ENCODE assay signal across 14 cellular contexts in genomic region chr7:92603089-92603445, GRCh38. TPM values are rescaled to one million over a fixed set of nuclear protein-coding genes. Genes with fewer than 3 reads are reported as not detected.
A peak's percentile ranks its signal among the peaks of the same experiment; 100 is the strongest.
DNase-seq lines count a peak whose midpoint lies in the region; ATAC-seq, FAIRE-seq and TF ChIP-seq lines count a peak whose summit lies in the region.
"Had no signal": no experiment of that assay in that cellular context is flagged by ENCODE, and none has a peak within 500 bp of the region (broad histone marks: within the 10 kb centered on the region; RNA-seq: fewer than 3 reads in every experiment).

No MANE protein-coding gene starts in this region.

- TF ChIP-seq RAD21 in K562 (CRISPR knock-in tag; conservative IDR thresholded peaks at IDR 0.05 in 1 of 2, IDR thresholded peaks at IDR 0.05 in 1 of 2): no peak

- H3K9me3 ChIP-seq in left ventricle myocardium inferior (replicated peaks) (no peaks in the 10 kb centered on the region), K562 (replicated peaks; ENCODE audit: control insufficient read depth, insufficient read depth, low read depth, low read length) (no peaks in the 10 kb centered on the region)
- H3K9me3 ChIP-seq in naive thymus-derived CD4-positive, alpha-beta T cell (ENCODE audit: control insufficient read depth in 2 of 3, low read length in 3 of 3): no peaks in the 10 kb centered on the region
- H3K9me3 ChIP-seq in effector memory CD4-positive, alpha-beta T cell (ENCODE audit: control insufficient read depth, low read length): no peaks in the 10 kb centered on the region
- H3K9me3 ChIP-seq: BLaER1, Caco-2 had no signal

- 30% methylated on average over 1 of the region's 1 CpG for WGBS in K562 (ENCODE audit: insufficient coverage, low coverage, missing lambda C conversion rate)

- no peak for DNase-seq in left ventricle myocardium inferior
- no peak for DNase-seq in left ventricle myocardium superior
- DNase-seq in HEK293T (ENCODE audit: extremely low spot score): no peak
- no peak for DNase-seq in K562 (ENCODE audit: extremely low read depth in 1 of 4, low spot score in 3 of 4)
- no peak for DNase-seq in naive thymus-derived CD4-positive, alpha-beta T cell
- DNase-seq in effector memory CD4-positive, alpha-beta T cell: no peak
- no peak for DNase-seq in NCI-H1694 (lab: John Stamatoyannopoulos, UW)
- DNase-seq in activated T-helper 1 cell treated with anti-CD3 and anti-CD28 coated beads, Interleukin-12 subunit alpha, Interleukin-12 subunit beta, Interleukin-2, Interleukin-4 antibody, amounts not matched to agents 30 ng/mL and 10 ng/mL and 1 ng/mL, durations not matched to agents 14 hours and 24 hours and 36 hours (ENCODE audit: low spot score): no peak
- DNase-seq: AML-193; Caco-2; CD8-positive, alpha-beta memory T cell; GF-D8 had no signal

- FAIRE-seq in K562 (lab: Jason Lieb, UNC): no peak

- peaks cover 0 to 5% (median 0%) of the 10 kb centered on the region in 5 donors for H3K36me3 Mint-ChIP-seq in naive thymus-derived CD4-positive, alpha-beta T cell
- peaks cover 11% of the 10 kb centered on the region for H3K36me3 Mint-ChIP-seq in activated T-helper 1 cell treated with anti-CD3 and anti-CD28 coated beads, Interleukin-12 subunit alpha, Interleukin-12 subunit beta, Interleukin-2, Interleukin-4 antibody, amounts not matched to agents 30 ng/mL and 10 ng/mL and 1 ng/mL, durations not matched to agents 14 hours and 24 hours and 36 hours (ENCODE audit: low read depth)
- H3K36me3 Mint-ChIP-seq: CD8-positive, alpha-beta memory T cell had no signal

- H3K9me3 Mint-ChIP-seq in naive thymus-derived CD4-positive, alpha-beta T cell: no peaks in the 10 kb centered on the region
- H3K9me3 Mint-ChIP-seq in activated T-helper 1 cell treated with anti-CD3 and anti-CD28 coated beads, Interleukin-12 subunit alpha, Interleukin-12 subunit beta, Interleukin-2, Interleukin-4 antibody, amounts not matched to agents 30 ng/mL and 10 ng/mL and 1 ng/mL, durations not matched to agents 14 hours and 24 hours and 36 hours: no peaks in the 10 kb centered on the region
- H3K9me3 Mint-ChIP-seq: CD8-positive, alpha-beta memory T cell had no signal

- intact Hi-C loops in left ventricle myocardium inferior (cut with micrococcal nuclease) (no loop called here), left ventricle myocardium superior (cut with micrococcal nuclease) (no loop called here), K562 (cut with micrococcal nuclease) (no loop called here)
- intact Hi-C loops in naive thymus-derived CD4-positive, alpha-beta T cell (cut with micrococcal nuclease): no loop called here
- intact Hi-C loops in activated T-helper 1 cell treated with anti-CD3 and anti-CD28 coated beads, Interleukin-12 subunit alpha, Interleukin-12 subunit beta, Interleukin-2, Interleukin-4 antibody, amounts not matched to agents 30 ng/mL and 10 ng/mL and 1 ng/mL, durations not matched to agents 14 hours and 24 hours and 36 hours (cut with micrococcal nuclease): no loop called here

- no peak overlapping the region for H3K9ac ChIP-seq in K562 (ENCODE audit: insufficient read depth in 1 of 2, low read depth in 2 of 2, low read length in 2 of 2)
- H3K9ac ChIP-seq: BLaER1 had no signal

- no peak for ATAC-seq in left ventricle myocardium superior
- ATAC-seq in K562: peak; percentile 9; the same call in 2 of the 3 replicates
- peak; percentile 12 for ATAC-seq in naive thymus-derived CD4-positive, alpha-beta T cell

- H3K27ac ChIP-seq in left ventricle myocardium inferior (replicated peaks): peak overlapping the region; percentile 15
- H3K27ac ChIP-seq in K562 (ENCODE audit: extremely low read depth, low read depth, low read length): no peak overlapping the region
- H3K27ac ChIP-seq in naive thymus-derived CD4-positive, alpha-beta T cell (ENCODE audit: low read depth, low read length): no peak overlapping the region
- H3K27ac ChIP-seq in effector memory CD4-positive, alpha-beta T cell (ENCODE audit: insufficient read depth, low read length, poor library complexity, severe bottlenecking): no peak overlapping the region
- H3K27ac ChIP-seq: BLaER1, HL-60 had no signal

- H3K4me1 ChIP-seq in left ventricle myocardium inferior: peaks cover 21% of the 10 kb centered on the region
- H3K4me1 ChIP-seq in K562 (replicated peaks in 1 of 2; ENCODE audit: control insufficient read depth in 2 of 2, insufficient read depth in 2 of 2, low read length in 2 of 2): no peaks in the 10 kb centered on the region
- no peaks in the 10 kb centered on the region for H3K4me1 ChIP-seq in naive thymus-derived CD4-positive, alpha-beta T cell (ENCODE audit: control insufficient read depth in 2 of 2, insufficient read depth in 2 of 2, low read length in 2 of 2)
- H3K4me1 ChIP-seq in effector memory CD4-positive, alpha-beta T cell (ENCODE audit: control insufficient read depth, insufficient read depth, low read length, poor library complexity, severe bottlenecking): no peaks in the 10 kb centered on the region
- H3K4me1 ChIP-seq: BLaER1, Caco-2 had no signal

- no peak overlapping the region for H3K4me3 ChIP-seq in left ventricle myocardium inferior
- no peak overlapping the region for H3K4me3 ChIP-seq in K562
- no peak overlapping the region for H3K4me3 ChIP-seq in naive thymus-derived CD4-positive, alpha-beta T cell (ENCODE audit: low read length)
- no peak overlapping the region for H3K4me3 ChIP-seq in effector memory CD4-positive, alpha-beta T cell (ENCODE audit: insufficient read depth, low read depth, low read length, poor library complexity, severe bottlenecking)
- H3K4me3 ChIP-seq: BLaER1 had no signal

- no peak overlapping the region for H2AFZ ChIP-seq in K562 (ENCODE audit: low read depth, low read length)

- H3K4me3 Mint-ChIP-seq in naive thymus-derived CD4-positive, alpha-beta T cell: no peak overlapping the region
- no peak overlapping the region for H3K4me3 Mint-ChIP-seq in activated T-helper 1 cell treated with anti-CD3 and anti-CD28 coated beads, Interleukin-12 subunit alpha, Interleukin-12 subunit beta, Interleukin-2, Interleukin-4 antibody, amounts not matched to agents 30 ng/mL and 10 ng/mL and 1 ng/mL, durations not matched to agents 14 hours and 24 hours and 36 hours
- H3K4me3 Mint-ChIP-seq: CD8-positive, alpha-beta memory T cell had no signal

- H3K4me2 ChIP-seq in K562 (ENCODE audit: insufficient read depth, low read length): no peak overlapping the region
- H3K4me2 ChIP-seq: BLaER1 had no signal

- no peaks in the 10 kb centered on the region for H3K79me2 ChIP-seq in K562 (ENCODE audit: control insufficient read depth, insufficient read depth, low read length)

- TF ChIP-seq EP300 in K562 (IDR thresholded peaks at IDR 0.05; ENCODE audit: low read length): no peak

- H3K27ac Mint-ChIP-seq in naive thymus-derived CD4-positive, alpha-beta T cell: peak overlapping the region in 1 of 9 donors; percentile 41
- no peak overlapping the region for H3K27ac Mint-ChIP-seq in activated T-helper 1 cell treated with anti-CD3 and anti-CD28 coated beads, Interleukin-12 subunit alpha, Interleukin-12 subunit beta, Interleukin-2, Interleukin-4 antibody, amounts not matched to agents 30 ng/mL and 10 ng/mL and 1 ng/mL, durations not matched to agents 14 hours and 24 hours and 36 hours

- H3K36me3 ChIP-seq in left ventricle myocardium inferior: no peaks in the 10 kb centered on the region
- 0 out of 3 replicates have a peak, but pooled peaks cover 2% of the 10 kb centered on the region for H3K36me3 ChIP-seq in K562 (ENCODE audit: control insufficient read depth, insufficient read depth, low read length)
- H3K36me3 ChIP-seq in naive thymus-derived CD4-positive, alpha-beta T cell (ENCODE audit: control insufficient read depth in 2 of 3, insufficient read depth in 3 of 3, low read length in 3 of 3): no peaks in the 10 kb centered on the region
- H3K36me3 ChIP-seq in effector memory CD4-positive, alpha-beta T cell (ENCODE audit: control insufficient read depth, insufficient read depth, low read length): peaks cover 5% of the 10 kb centered on the region
- H3K36me3 ChIP-seq: BLaER1 had no signal

- TF ChIP-seq POLR2A in K562 (conservative IDR thresholded peaks at IDR 0.05): no peak

- BruUV-seq in K562 (replicated peaks; lab: Mats Ljungman, UMichigan): no TSS peak

- in situ Hi-C loops in K562 (cut with MboI): no loop called here

- H3K27me3 Mint-ChIP-seq in naive thymus-derived CD4-positive, alpha-beta T cell: no peaks in the 10 kb centered on the region
- H3K27me3 Mint-ChIP-seq in activated T-helper 1 cell treated with anti-CD3 and anti-CD28 coated beads, Interleukin-12 subunit alpha, Interleukin-12 subunit beta, Interleukin-2, Interleukin-4 antibody, amounts not matched to agents 30 ng/mL and 10 ng/mL and 1 ng/mL, durations not matched to agents 14 hours and 24 hours and 36 hours (ENCODE audit: insufficient read depth): no peaks in the 10 kb centered on the region

- H3K27me3 ChIP-seq in left ventricle myocardium inferior (ENCODE audit: low read depth) (no peaks in the 10 kb centered on the region), K562 (ENCODE audit: control insufficient read depth in 2 of 2, insufficient read depth in 2 of 2, low read length in 2 of 2) (0 out of 5 replicates have a peak, but pooled peaks cover 0 to 4% of the 10 kb centered on the region in 2 experiments)
- no peaks in the 10 kb centered on the region for H3K27me3 ChIP-seq in naive thymus-derived CD4-positive, alpha-beta T cell (ENCODE audit: control insufficient read depth in 2 of 2, insufficient read depth in 2 of 2, low read length in 2 of 2)
- no peaks in the 10 kb centered on the region for H3K27me3 ChIP-seq in effector memory CD4-positive, alpha-beta T cell (replicated peaks; ENCODE audit: control insufficient read depth, insufficient read depth, low read length, poor library complexity, severe bottlenecking)
- H3K27me3 ChIP-seq: BLaER1 had no signal

- TF ChIP-seq CTCF in left ventricle myocardium inferior (IDR thresholded peaks at IDR 0.05; ENCODE audit: borderline replicate concordance) (no peak), K562 (IDR thresholded peaks at IDR 0.05 in 2 of 3, conservative IDR thresholded peaks at IDR 0.05 in 1 of 3; ENCODE audit: insufficient read depth in 2 of 3, low read depth in 1 of 3, low read length in 3 of 3) (no peak)

- no peaks in the 10 kb centered on the region for H3K9me1 ChIP-seq in K562 (ENCODE audit: control insufficient read depth, insufficient read depth, low read length)

- CTCF ChIA-PET in HEK293T (lab: Yijun Ruan, JAX): interaction anchor here (0.6 kb wide), 1 partner anchor 1536 kb away, joined by 3 read pairs; no protein-coding TSS in a partner anchor
- CTCF ChIA-PET in K562 (lab: Yijun Ruan, JAX; ENCODE audit: low intra/inter-chr PET ratio): no interaction called here
- CTCF ChIA-PET in naive thymus-derived CD4-positive, alpha-beta T cell (lab: Charles Lee): interaction anchor here (1.1 kb wide), 1 partner anchor 10 kb away, joined by 4 read pairs; no protein-coding TSS in a partner anchor

- H3K4me1 Mint-ChIP-seq in naive thymus-derived CD4-positive, alpha-beta T cell: peaks cover 0 to 2% (median 0%) of the 10 kb centered on the region in 7 donors
- peaks cover 2% of the 10 kb centered on the region for H3K4me1 Mint-ChIP-seq in activated T-helper 1 cell treated with anti-CD3 and anti-CD28 coated beads, Interleukin-12 subunit alpha, Interleukin-12 subunit beta, Interleukin-2, Interleukin-4 antibody, amounts not matched to agents 30 ng/mL and 10 ng/mL and 1 ng/mL, durations not matched to agents 14 hours and 24 hours and 36 hours (ENCODE audit: low read depth)
- H3K4me1 Mint-ChIP-seq: CD8-positive, alpha-beta memory T cell had no signal

- H4K20me1 ChIP-seq in K562 (replicated peaks; ENCODE audit: control insufficient read depth, insufficient read depth, low read length): no peaks in the 10 kb centered on the region
- H4K20me1 ChIP-seq: BLaER1 had no signal

- POLR2A ChIA-PET in HEK293T (lab: Yijun Ruan, JAX): no interaction called here
- POLR2A ChIA-PET in K562 (lab: Yijun Ruan, JAX): interaction anchor here (1.1 to 1.2 kb wide), 2 partner anchors 9 to 13 kb away, joined by 3 to 5 read pairs; partner anchors contain the start of gene FAM133B
- POLR2A ChIA-PET in naive thymus-derived CD4-positive, alpha-beta T cell (lab: Charles Lee): interaction anchor here (0.7 kb wide), 1 partner anchor 628 kb away, joined by 3 read pairs; no protein-coding TSS in a partner anchor

RNA-seq across cellular contexts. Expression of gene FAM133B, which starts 12.9 kb away (rescaled TPM):
- total RNA-seq in left ventricle myocardium inferior (13.6 TPM), left ventricle myocardium superior (14.8 TPM), K562 (2014; rRNA removed) (22.4 and 80.3 TPM in 2 replicates), K562 (2014; rRNA removed; fragmentation: Illumina TruSeq; extraction: Trizol) (58.4 and 67.4 TPM in 2 replicates), K562 (2015; rRNA removed; fragmentation: Illumina TruSeq; extraction: Trizol) (69.1 and 80.4 TPM in 2 replicates), K562 (2021) (29.0 and 30.7 TPM in 2 replicates)
- 21.5 and 103 TPM in 2 replicates for total RNA-seq in K562 (2011; cell fraction: chromatin; rRNA removed; ENCODE audit: low replicate concordance)
- total RNA-seq in K562 (2011; cell fraction: nucleolus; rRNA removed): 11.5 and 15.9 TPM in 2 replicates
- 46.5 and 77.0 TPM in 2 replicates for total RNA-seq in K562 (2011; cell fraction: nucleoplasm; rRNA removed)
- polyA plus RNA-seq in K562 (2011; rRNA removed) (26.1 and 34.4 TPM in 2 replicates), K562 (2014; fragmentation: Illumina TruSeq; extraction: Trizol) (37.9 and 45.8 TPM in 2 replicates), K562 (2014; fragmentation: Nextera tagmentation; extraction: Ambion mirVana) (10 to 100 TPM; 38.5 to 39.7 TPM), K562 (2014; rRNA removed) (27.5 and 37.0 TPM in 2 replicates)
- 5.4 and 23.7 TPM in 2 replicates for polyA plus RNA-seq in K562 (2011; cell fraction: cytosol; rRNA removed)
- polyA plus RNA-seq in K562 (2011; cell fraction: nucleus; rRNA removed): 24.3 and 24.9 TPM in 2 replicates
- polyA plus RNA-seq in K562 (2012): 22.7 and 30.4 TPM in 2 replicates
- polyA minus RNA-seq in K562 (2011; rRNA and poly(A)+ RNA removed): 17.5 and 22.7 TPM in 2 replicates
- 12.3 and 13.1 TPM in 2 replicates for polyA minus RNA-seq in K562 (2011; cell fraction: cytosol; rRNA and poly(A)+ RNA removed)
- 20.3 and 40.0 TPM in 2 replicates for polyA minus RNA-seq in K562 (2011; cell fraction: nucleus; rRNA and poly(A)+ RNA removed)
- 10 to 100 TPM; 37.5 to 77.0 (median 51.7) TPM for total RNA-seq in naive thymus-derived CD4-positive, alpha-beta T cell
- 10 to 100 TPM; 14.2 to 22.5 TPM for polyA plus RNA-seq in naive thymus-derived CD4-positive, alpha-beta T cell
- 39.3 and 42.7 TPM in 2 replicates for total RNA-seq in activated T-helper 1 cell treated with anti-CD3 and anti-CD28 coated beads, Interleukin-12 subunit alpha, Interleukin-12 subunit beta, Interleukin-2, Interleukin-4 antibody, amounts not matched to agents 30 ng/mL and 10 ng/mL and 1 ng/mL, durations not matched to agents 14 hours and 24 hours and 36 hours
